In the genomic region with DNA sequence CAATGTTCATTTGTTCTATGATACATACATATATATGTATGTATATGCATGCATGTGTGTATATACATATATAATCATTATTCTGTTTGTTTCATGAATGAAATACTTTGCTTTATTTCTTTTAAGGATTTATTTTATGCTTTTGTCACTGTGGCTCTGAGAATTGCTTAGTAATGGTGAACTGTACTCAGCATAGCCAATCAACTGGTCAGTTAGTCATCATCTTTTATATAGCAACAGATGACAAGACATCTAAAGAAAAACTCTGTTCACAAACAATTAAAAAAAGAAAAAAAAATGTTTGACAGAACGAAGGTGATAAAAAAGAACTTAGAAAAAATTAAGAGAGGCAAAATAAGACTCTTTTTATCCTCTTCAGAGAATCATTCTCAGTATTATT, we compare ENCODE assay signal across 25 cellular contexts.
DNase-seq lines count a peak whose midpoint lies in the region; ATAC-seq and TF ChIP-seq lines count a peak whose summit lies in the region.
"Had no signal": no experiment of that assay in that cellular context is flagged by ENCODE, and none has a peak within 500 bp of the region (broad histone marks: within the 10 kb centered on the region; RNA-seq: fewer than 3 reads in every experiment).

No MANE protein-coding gene starts in this region.

- TF ChIP-seq POLR2A in breast epithelium (IDR thresholded peaks at IDR 0.05): no peak

- no peaks in the 10 kb centered on the region for H3K4me1 Mint-ChIP-seq in MCF 10A (ENCODE audit: insufficient read depth, unreplicated experiment)
- H3K4me1 Mint-ChIP-seq in natural killer cell treated with Interleukin-12 subunit alpha and Interleukin-12 subunit beta and Interleukin-15 and Interleukin-18, amount 100 ng/mL, for 72 hours (ENCODE audit: low read depth in 2 of 2): no peaks in the 10 kb centered on the region
- H3K4me1 Mint-ChIP-seq: CD4-positive, alpha-beta memory T cell; natural killer cell; T-helper 17 cell had no signal

- no peaks in the 10 kb centered on the region for H3K36me3 ChIP-seq in breast epithelium

- no peak overlapping the region for H3K27ac ChIP-seq in breast epithelium
- H3K27ac ChIP-seq: foreskin keratinocyte, KMS-11, skin epidermis had no signal

- peak; percentile 6 for DNase-seq in MCF 10A (ENCODE audit: unreplicated experiment)
- no peak for DNase-seq in breast epithelium (ENCODE audit: low spot score in 2 of 2)
- peak; percentile 21 for DNase-seq in RKO (ENCODE audit: low spot score)
- DNase-seq in fibroblast of mammary gland (ENCODE audit: low read depth): peak; percentile 65
- no peak for DNase-seq in AML-193 (lab: John Stamatoyannopoulos, UW)
- DNase-seq in activated CD4-positive, alpha-beta T cell treated with anti-CD3 and anti-CD28 coated beads, Interleukin-2, amount 50 U/mL, for 4 hours: no peak
- DNase-seq in natural killer cell treated with Interleukin-12 subunit alpha and Interleukin-12 subunit beta and Interleukin-15 and Interleukin-18, amount 100 ng/mL, for 72 hours (ENCODE audit: low spot score): no peak
- no peak for DNase-seq in NCI-H2029 treated with DMSO at 0.1 percent for 48 hours (lab: John Stamatoyannopoulos, UW)
- DNase-seq: 8988T; activated CD4-positive, alpha-beta memory T cell treated with anti-CD3 and anti-CD28 coated beads for 36 hours; activated naive CD4-positive, alpha-beta T cell; aorta; CD4-positive, alpha-beta memory T cell; DMS79 treated with DMSO at 0.1 percent for 48 hours; foreskin keratinocyte; hypothalamus; kidney; natural killer cell; NCI-H2081 treated with DMSO at 0.1 percent for 48 hours; NCI-H526; SHP77 treated with DMSO at 0.1 percent for 48 hours; stimulated activated CD4-positive, alpha-beta T cell treated with anti-CD3 and anti-CD28 coated beads, Interleukin-2, amount 100 ng/mL, for 48 hours; T-helper 17 cell had no signal

- no TSS peak for BruUV-seq in MCF 10A (replicated peaks; lab: Mats Ljungman, UMichigan)

- CTCF ChIA-PET in MCF 10A (lab: Yijun Ruan, JAX): no interaction called here

- no peaks in the 10 kb centered on the region for H3K27me3 ChIP-seq in breast epithelium
- H3K27me3 ChIP-seq: foreskin keratinocyte had no signal

- intact Hi-C loops in MCF 10A (cut with micrococcal nuclease): no loop called here
- intact Hi-C loops in breast epithelium (cut with DNase I; ENCODE audit: low total_unique reads): no loop called here

- POLR2A ChIA-PET in MCF 10A (lab: Yijun Ruan, JAX): no interaction called here

- H3K27ac Mint-ChIP-seq in MCF 10A (ENCODE audit: low read depth, unreplicated experiment): no peak overlapping the region
- H3K27ac Mint-ChIP-seq in natural killer cell treated with Interleukin-12 subunit alpha and Interleukin-12 subunit beta and Interleukin-15 and Interleukin-18, amount 100 ng/mL, for 72 hours: no peak overlapping the region
- H3K27ac Mint-ChIP-seq: activated CD4-positive, alpha-beta memory T cell treated with anti-CD3 and anti-CD28 coated beads for 36 hours; CD4-positive, alpha-beta memory T cell; natural killer cell; T-helper 17 cell had no signal

- H3K36me3 Mint-ChIP-seq in MCF 10A (ENCODE audit: insufficient read depth, unreplicated experiment): no peaks in the 10 kb centered on the region
- H3K36me3 Mint-ChIP-seq in natural killer cell treated with Interleukin-12 subunit alpha and Interleukin-12 subunit beta and Interleukin-15 and Interleukin-18, amount 100 ng/mL, for 72 hours: no peaks in the 10 kb centered on the region
- H3K36me3 Mint-ChIP-seq: activated CD4-positive, alpha-beta memory T cell treated with anti-CD3 and anti-CD28 coated beads for 36 hours; CD4-positive, alpha-beta memory T cell had no signal

- no peaks in the 10 kb centered on the region for H3K9me3 ChIP-seq in breast epithelium

- no peak overlapping the region for H3K4me3 Mint-ChIP-seq in MCF 10A (ENCODE audit: unreplicated experiment)
- no peak overlapping the region for H3K4me3 Mint-ChIP-seq in natural killer cell treated with Interleukin-12 subunit alpha and Interleukin-12 subunit beta and Interleukin-15 and Interleukin-18, amount 100 ng/mL, for 72 hours
- H3K4me3 Mint-ChIP-seq: activated CD4-positive, alpha-beta memory T cell treated with anti-CD3 and anti-CD28 coated beads for 36 hours; CD4-positive, alpha-beta memory T cell; natural killer cell; T-helper 17 cell had no signal

- no peak for ATAC-seq in natural killer cell treated with Interleukin-12 subunit alpha and Interleukin-12 subunit beta and Interleukin-15 and Interleukin-18, amount 100 ng/mL, for 72 hours
- ATAC-seq: foreskin keratinocyte, natural killer cell, T-helper 17 cell had no signal

- H3K27me3 Mint-ChIP-seq in MCF 10A (ENCODE audit: insufficient read depth, unreplicated experiment): no peaks in the 10 kb centered on the region
- H3K27me3 Mint-ChIP-seq in natural killer cell treated with Interleukin-12 subunit alpha and Interleukin-12 subunit beta and Interleukin-15 and Interleukin-18, amount 100 ng/mL, for 72 hours: no peaks in the 10 kb centered on the region
- H3K27me3 Mint-ChIP-seq: activated CD4-positive, alpha-beta memory T cell treated with anti-CD3 and anti-CD28 coated beads for 36 hours; CD4-positive, alpha-beta memory T cell; T-helper 17 cell had no signal

- no peaks in the 10 kb centered on the region for H3K4me1 ChIP-seq in breast epithelium
- H3K4me1 ChIP-seq: foreskin keratinocyte had no signal

- H3K4me3 ChIP-seq in breast epithelium (no peak overlapping the region), fibroblast of mammary gland (ENCODE audit: control insufficient read depth, low read depth, low read length) (no peak overlapping the region)
- H3K4me3 ChIP-seq: skin epidermis had no signal

- TF ChIP-seq CTCF in MCF 10A (IDR thresholded peaks at IDR 0.05; ENCODE audit: unreplicated experiment) (no peak), breast epithelium (IDR thresholded peaks at IDR 0.05) (no peak), fibroblast of mammary gland (conservative IDR thresholded peaks at IDR 0.05; ENCODE audit: control insufficient read depth, insufficient read depth, low read depth, low read length) (no peak)

- no peaks in the 10 kb centered on the region for H3K9me3 Mint-ChIP-seq in MCF 10A (ENCODE audit: unreplicated experiment)
- H3K9me3 Mint-ChIP-seq in natural killer cell treated with Interleukin-12 subunit alpha and Interleukin-12 subunit beta and Interleukin-15 and Interleukin-18, amount 100 ng/mL, for 72 hours: peaks cover 12% of the 10 kb centered on the region

Comparison
In these comparisons a context has a peak if more than half of its experiments do, and no peak if none do; other contexts are left out.
1. DNase-seq: peak in MCF 10A (single experiment), RKO (single experiment) and fibroblast of mammary gland (single experiment); none in breast epithelium (0 of 2), AML-193 (0 of 2), activated CD4-positive, alpha-beta T cell treated with anti-CD3 and anti-CD28 coated beads, Interleukin-2, amount 50 U/mL, for 4 hours (0 of 2), natural killer cell treated with Interleukin-12 subunit alpha and Interleukin-12 subunit beta and Interleukin-15 and Interleukin-18, amount 100 ng/mL, for 72 hours (single experiment) and NCI-H2029 treated with DMSO at 0.1 percent for 48 hours (single experiment).